ENCODE assay signal across 18 cellular contexts in the genomic region with DNA sequence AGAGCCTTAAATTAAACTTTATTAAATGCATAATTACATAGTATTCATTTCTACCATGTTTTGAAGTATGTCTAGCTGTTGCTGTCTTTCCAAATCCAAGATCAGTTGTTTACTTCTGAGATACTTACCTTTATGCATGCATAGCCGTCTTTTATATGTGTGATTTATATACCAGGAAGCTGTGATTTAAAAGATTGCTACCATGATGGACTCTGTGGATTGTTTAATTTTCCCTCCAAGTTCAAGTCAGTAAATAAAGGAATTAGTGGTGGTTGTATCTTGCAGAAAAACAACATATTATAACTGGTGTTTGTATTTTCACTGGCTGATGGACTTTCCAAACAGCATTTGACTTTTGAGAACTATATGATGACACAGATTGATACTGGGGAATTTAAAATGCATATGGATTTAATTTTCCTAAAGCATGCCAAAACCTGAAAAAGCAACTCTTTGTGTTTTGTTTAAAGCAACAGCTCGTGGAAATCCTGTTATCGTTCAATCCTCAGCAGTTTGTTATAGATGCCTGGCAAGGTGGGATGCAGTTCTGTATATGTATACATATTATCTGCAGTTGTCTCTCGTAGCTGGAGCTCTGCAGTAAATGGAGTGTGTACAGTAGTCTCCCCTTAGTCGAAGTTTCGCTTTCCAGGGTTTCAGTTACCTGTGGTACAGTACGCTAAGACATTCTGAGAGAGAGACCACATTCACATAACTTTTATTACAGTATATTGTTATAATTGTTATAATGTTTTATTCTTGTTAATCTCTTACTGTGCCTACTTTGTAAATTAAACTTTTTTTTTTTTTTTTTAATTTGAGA.
DNase-seq lines count a peak whose midpoint lies in the region; ATAC-seq and TF ChIP-seq lines count a peak whose summit lies in the region.
"Had no signal": no experiment of that assay in that cellular context is flagged by ENCODE, and none has a peak within 500 bp of the region (broad histone marks: within the 10 kb centered on the region; RNA-seq: fewer than 3 reads in every experiment).

No MANE protein-coding gene starts in this region.

- dilution Hi-C loops in mammary epithelial cell (cut with HindIII; ENCODE audit: low sequenced_read_pairs): no loop called here

- H3K4me1 ChIP-seq in mammary epithelial cell (ENCODE audit: insufficient read depth, low read length) (peaks cover 26% of the 10 kb centered on the region), foreskin keratinocyte (peaks cover 45% of the 10 kb centered on the region)

- no peak overlapping the region for H3K4me2 ChIP-seq in mammary epithelial cell (ENCODE audit: insufficient read depth, low read depth, low read length)

- H3K9me3 Mint-ChIP-seq in type B pancreatic cell (no peaks in the 10 kb centered on the region), CD14-positive monocyte (no peaks in the 10 kb centered on the region)
- H3K9me3 Mint-ChIP-seq: activated naive CD8-positive, alpha-beta T cell treated with anti-CD3 and anti-CD28 coated beads, Interleukin-2, amount 10 ng/mL, durations not matched to agents 7 days and 5 days; activated T-helper 17 cell treated with anti-CD3 and anti-CD28 coated beads, Interleukin-2, amount 50 U/mL, for 72 hours; naive thymus-derived CD8-positive, alpha-beta T cell; stimulated activated naive CD8-positive, alpha-beta T cell treated with anti-CD3 and anti-CD28 coated beads, Interleukin-15, Interleukin-2, amounts not matched to agents 100 ng/mL and 50 ng/mL, for 24 hours had no signal

- H3K9ac ChIP-seq in mammary epithelial cell (ENCODE audit: insufficient read depth, low read length): no peak overlapping the region
- H3K9ac ChIP-seq: parathyroid adenoma had no signal

- H3K4me1 Mint-ChIP-seq in type B pancreatic cell (ENCODE audit: unreplicated experiment): peaks cover 69% of the 10 kb centered on the region
- peaks cover 3% of the 10 kb centered on the region for H3K4me1 Mint-ChIP-seq in CD14-positive monocyte

- no peaks in the 10 kb centered on the region for H4K20me1 ChIP-seq in mammary epithelial cell (ENCODE audit: insufficient read depth, low read length)

- in situ Hi-C loops in T47D (cut with HindIII; ENCODE audit: low pct_unique_long_range_greater_than_20kb, low sequenced_read_pairs): no loop called here
- in situ Hi-C loops in mammary epithelial cell (cut with MboI; ENCODE audit: low sequenced_read_pairs in 2 of 2): no loop called here
- in situ Hi-C loops in GM13976 (cut with MboI; ENCODE audit: low sequenced_read_pairs, unreplicated experiment): no loop called here

- CTCF ChIA-PET in mammary epithelial cell (lab: Charles Lee; ENCODE audit: low non-redundant PET): no interaction called here

- H3K27ac Mint-ChIP-seq in type B pancreatic cell (peak overlapping the region; percentile 7), CD14-positive monocyte (no peak overlapping the region)
- H3K27ac Mint-ChIP-seq: activated naive CD8-positive, alpha-beta T cell treated with anti-CD3 and anti-CD28 coated beads, Interleukin-2, amount 10 ng/mL, durations not matched to agents 7 days and 5 days; activated T-helper 17 cell treated with anti-CD3 and anti-CD28 coated beads, Interleukin-2, amount 50 U/mL, for 72 hours; stimulated activated naive CD8-positive, alpha-beta T cell treated with anti-CD3 and anti-CD28 coated beads, Interleukin-15, Interleukin-2, amounts not matched to agents 100 ng/mL and 50 ng/mL, for 24 hours had no signal

- no peak for TF ChIP-seq CTCF in mammary epithelial cell (conservative IDR thresholded peaks at IDR 0.05 in 1 of 2, IDR thresholded peaks at IDR 0.05 in 1 of 2; ENCODE audit: extremely low read depth in 1 of 2, insufficient read depth in 1 of 2, low read depth in 1 of 2, low read length in 2 of 2)
- no peak for TF ChIP-seq CTCF in foreskin keratinocyte (conservative IDR thresholded peaks at IDR 0.05)
- TF ChIP-seq CTCF in type B pancreatic cell (conservative IDR thresholded peaks at IDR 0.05): no peak
- TF ChIP-seq CTCF in CD14-positive monocyte (IDR thresholded peaks at IDR 0.05): no peak
- TF ChIP-seq CTCF in GM13976 (IDR thresholded peaks at IDR 0.05; ENCODE audit: borderline replicate concordance, control extremely low read depth, extremely low read depth, insufficient read depth, missing control alignments): no peak

- intact Hi-C loops in mammary epithelial cell (cut with micrococcal nuclease): no loop called here
- intact Hi-C loops in CD14-positive monocyte (cut with micrococcal nuclease): no loop called here

- BruUV-seq in mammary epithelial cell (replicated peaks; lab: Mats Ljungman, UMichigan): no TSS peak

- H3K79me2 ChIP-seq in mammary epithelial cell (ENCODE audit: insufficient read depth, low read length): peaks cover 17% of the 10 kb centered on the region

- H3K4me3 Mint-ChIP-seq in type B pancreatic cell: peak overlapping the region; percentile 18
- H3K4me3 Mint-ChIP-seq in CD14-positive monocyte: no peak overlapping the region
- H3K4me3 Mint-ChIP-seq: activated naive CD8-positive, alpha-beta T cell treated with anti-CD3 and anti-CD28 coated beads, Interleukin-2, amount 10 ng/mL, durations not matched to agents 7 days and 5 days; activated T-helper 17 cell treated with anti-CD3 and anti-CD28 coated beads, Interleukin-2, amount 50 U/mL, for 72 hours; naive thymus-derived CD8-positive, alpha-beta T cell; stimulated activated naive CD8-positive, alpha-beta T cell treated with anti-CD3 and anti-CD28 coated beads, Interleukin-15, Interleukin-2, amounts not matched to agents 100 ng/mL and 50 ng/mL, for 24 hours had no signal

- 99% methylated on average over 7 of the region's 7 CpGs for WGBS in mammary epithelial cell (ENCODE audit: low coverage, missing lambda C conversion rate)

- no peaks in the 10 kb centered on the region for H3K36me3 Mint-ChIP-seq in type B pancreatic cell
- H3K36me3 Mint-ChIP-seq in CD14-positive monocyte: peaks cover 1 to 3% of the 10 kb centered on the region in 2 donors
- H3K36me3 Mint-ChIP-seq: activated naive CD8-positive, alpha-beta T cell treated with anti-CD3 and anti-CD28 coated beads, Interleukin-2, amount 10 ng/mL, durations not matched to agents 7 days and 5 days had no signal

- no peaks in the 10 kb centered on the region for H3K27me3 Mint-ChIP-seq in type B pancreatic cell
- H3K27me3 Mint-ChIP-seq in CD14-positive monocyte (ENCODE audit: low read depth in 3 of 3): peaks cover 0 to 2% (median 0%) of the 10 kb centered on the region in 3 donors
- H3K27me3 Mint-ChIP-seq: activated naive CD8-positive, alpha-beta T cell treated with anti-CD3 and anti-CD28 coated beads, Interleukin-2, amount 10 ng/mL, durations not matched to agents 7 days and 5 days; activated T-helper 17 cell treated with anti-CD3 and anti-CD28 coated beads, Interleukin-2, amount 50 U/mL, for 72 hours; naive thymus-derived CD8-positive, alpha-beta T cell; stimulated activated naive CD8-positive, alpha-beta T cell treated with anti-CD3 and anti-CD28 coated beads, Interleukin-15, Interleukin-2, amounts not matched to agents 100 ng/mL and 50 ng/mL, for 24 hours had no signal

- H3K9me3 ChIP-seq in mammary epithelial cell (replicated peaks; ENCODE audit: insufficient read depth, low read length): no peaks in the 10 kb centered on the region
- H3K9me3 ChIP-seq: SJSA1 had no signal

- H3K4me3 ChIP-seq in mammary epithelial cell (replicated peaks in 1 of 3; ENCODE audit: insufficient read depth in 1 of 3, low read depth in 2 of 3, low read length in 3 of 3): no peak overlapping the region
- H3K4me3 ChIP-seq: SJSA1 had no signal

- DNase-seq in T47D (ENCODE audit: low read depth in 1 of 2, low spot score in 1 of 2) (peak; percentile 36 to 61), mammary epithelial cell (no peak), NCI-H774 (lab: John Stamatoyannopoulos, UW) (peak; percentile 22), foreskin keratinocyte (no peak), type B pancreatic cell (ENCODE audit: extremely low spot score, unreplicated experiment) (no peak), CD14-positive monocyte (ENCODE audit: low spot score) (no peak), CD1c-positive myeloid dendritic cell (ENCODE audit: extremely low spot score) (no peak), GM13976 (ENCODE audit: low spot score) (no peak)
- DNase-seq: activated CD4-positive, alpha-beta T cell treated with anti-CD3 and anti-CD28 coated beads for 1 hour; activated naive CD8-positive, alpha-beta T cell treated with anti-CD3 and anti-CD28 coated beads, Interleukin-2, amount 10 ng/mL, durations not matched to agents 7 days and 5 days; effector CD8-positive, alpha-beta T cell; naive thymus-derived CD8-positive, alpha-beta T cell; NCI-H2227 treated with DMSO at 0.1 percent for 48 hours; stimulated activated CD4-positive, alpha-beta T cell treated with anti-CD3 and anti-CD28 coated beads, Interleukin-1b, Interleukin-23, amount 100 ng/mL, for 48 hours had no signal

- no peaks in the 10 kb centered on the region for H3K36me3 ChIP-seq in mammary epithelial cell (ENCODE audit: insufficient read depth, low read length)
- H3K36me3 ChIP-seq: SJSA1 had no signal

- no peak overlapping the region for H2AFZ ChIP-seq in mammary epithelial cell (ENCODE audit: low read depth, low read length)
- H2AFZ ChIP-seq: parathyroid adenoma had no signal

- H3K27ac ChIP-seq in mammary epithelial cell (ENCODE audit: insufficient read depth, low read depth, low read length) (no peak overlapping the region), foreskin keratinocyte (peak overlapping the region; percentile 0)
- H3K27ac ChIP-seq: parathyroid adenoma, SJSA1 had no signal

- ATAC-seq in foreskin keratinocyte: no peak
- ATAC-seq: activated T-helper 17 cell treated with anti-CD3 and anti-CD28 coated beads, Interleukin-2, amount 50 U/mL, for 72 hours; naive thymus-derived CD8-positive, alpha-beta T cell had no signal

- no peaks in the 10 kb centered on the region for H3K27me3 ChIP-seq in mammary epithelial cell (ENCODE audit: insufficient read depth, low read length)
- no peaks in the 10 kb centered on the region for H3K27me3 ChIP-seq in foreskin keratinocyte
- H3K27me3 ChIP-seq: SJSA1 had no signal

Comparison
In these comparisons a context has a peak if more than half of its experiments do, and no peak if none do; other contexts are left out.
1. DNase-seq: peak in T47D (2 of 2) and NCI-H774 (single experiment); none in mammary epithelial cell (single experiment), foreskin keratinocyte (0 of 2), type B pancreatic cell (single experiment), CD14-positive monocyte (single experiment), CD1c-positive myeloid dendritic cell (single experiment) and GM13976 (single experiment).